Comparison of ENCODE assay signal across 22 cellular contexts in genomic region chr16:46803373-46803772, GRCh38. TPM values are rescaled to one million over a fixed set of nuclear protein-coding genes. Genes with fewer than 3 reads are reported as not detected.
"Had no signal": no experiment of that assay in that cellular context is flagged by ENCODE, and none has a peak within 500 bp of the region (broad histone marks: within the 10 kb centered on the region; RNA-seq: fewer than 3 reads in every experiment).

No MANE protein-coding gene starts in this region.

- ATAC-seq: activated CD4-positive, alpha-beta T cell treated with anti-CD3 and anti-CD28 coated beads for 36 hours; activated T-cell treated with anti-CD3 and anti-CD28 coated beads, Interleukin-2, amount 50 U/mL, for 4 hours; foreskin keratinocyte; left lobe of liver had no signal

- H3K27ac ChIP-seq: foreskin keratinocyte, right atrium auricular region, tibial nerve, uterus had no signal

- H3K27me3 Mint-ChIP-seq: activated CD4-positive, alpha-beta memory T cell treated with anti-CD3 and anti-CD28 coated beads for 36 hours; activated CD4-positive, alpha-beta T cell treated with anti-CD3 and anti-CD28 coated beads for 36 hours; activated naive CD4-positive, alpha-beta T cell treated with anti-CD3 and anti-CD28 coated beads, Interleukin-2, amount 50 U/mL, for 24 hours; progenitor cell of endocrine pancreas; stimulated activated naive CD8-positive, alpha-beta T cell treated with anti-CD3 and anti-CD28 coated beads, Interleukin-15, Interleukin-2, amounts not matched to agents 100 ng/mL and 50 ng/mL, for 24 hours had no signal

- DNase-seq: activated CD4-positive, alpha-beta memory T cell treated with anti-CD3 and anti-CD28 coated beads for 36 hours; activated CD4-positive, alpha-beta T cell treated with anti-CD3 and anti-CD28 coated beads for 36 hours; activated effector memory CD4-positive, alpha-beta T cell treated with anti-CD3 and anti-CD28 coated beads, Interleukin-2, amount 50 U/mL, for 16 hours; activated T-cell treated with anti-CD3 and anti-CD28 coated beads, Interleukin-2, amount 50 U/mL, for 4 hours; dermis blood vessel endothelial cell; foreskin keratinocyte; glutamatergic neuron; hippocampal formation; stimulated activated CD4-positive, alpha-beta T cell treated with anti-CD3 and anti-CD28 coated beads, Interleukin-2, amount 100 ng/mL, for 24 hours; uterus had no signal

- H3K4me1 ChIP-seq: foreskin keratinocyte, right atrium auricular region, tibial nerve, uterus had no signal

- H3K4me3 Mint-ChIP-seq: activated CD4-positive, alpha-beta memory T cell treated with anti-CD3 and anti-CD28 coated beads for 36 hours; activated CD4-positive, alpha-beta T cell treated with anti-CD3 and anti-CD28 coated beads for 36 hours; activated naive CD4-positive, alpha-beta T cell treated with anti-CD3 and anti-CD28 coated beads, Interleukin-2, amount 50 U/mL, for 24 hours; activated T-cell treated with anti-CD3 and anti-CD28 coated beads, Interleukin-2, amount 50 U/mL, for 4 hours; stimulated activated naive CD8-positive, alpha-beta T cell treated with anti-CD3 and anti-CD28 coated beads, Interleukin-15, Interleukin-2, amounts not matched to agents 100 ng/mL and 50 ng/mL, for 24 hours; T-helper 2 cell treated with Interferon-gamma antibody and Interleukin-4, amounts not matched to agents 5 μg/mL and 100 μg/mL, for 36 hours had no signal

- H3K9me3 Mint-ChIP-seq: activated CD4-positive, alpha-beta memory T cell treated with anti-CD3 and anti-CD28 coated beads for 36 hours; activated naive CD4-positive, alpha-beta T cell treated with anti-CD3 and anti-CD28 coated beads, Interleukin-2, amount 50 U/mL, for 24 hours; activated T-cell treated with anti-CD3 and anti-CD28 coated beads, Interleukin-2, amount 50 U/mL, for 4 hours; stimulated activated naive CD8-positive, alpha-beta T cell treated with anti-CD3 and anti-CD28 coated beads, Interleukin-15, Interleukin-2, amounts not matched to agents 100 ng/mL and 50 ng/mL, for 24 hours; T-helper 2 cell treated with Interferon-gamma antibody and Interleukin-4, amounts not matched to agents 5 μg/mL and 100 μg/mL, for 36 hours had no signal

- FAIRE-seq: astrocyte, bronchial epithelial cell, keratinocyte had no signal

- H3K27me3 ChIP-seq: foreskin keratinocyte, right atrium auricular region, tibial nerve, uterus had no signal

- H3K4me3 ChIP-seq: lung, right atrium auricular region, tibial nerve, uterus had no signal

- H3K27ac Mint-ChIP-seq: activated CD4-positive, alpha-beta memory T cell treated with anti-CD3 and anti-CD28 coated beads for 36 hours; progenitor cell of endocrine pancreas; stimulated activated naive CD8-positive, alpha-beta T cell treated with anti-CD3 and anti-CD28 coated beads, Interleukin-15, Interleukin-2, amounts not matched to agents 100 ng/mL and 50 ng/mL, for 24 hours; T-helper 2 cell treated with Interferon-gamma antibody and Interleukin-4, amounts not matched to agents 5 μg/mL and 100 μg/mL, for 36 hours had no signal

- H3K36me3 ChIP-seq: right atrium auricular region, tibial nerve, uterus had no signal

- H3K9me3 ChIP-seq: right atrium auricular region, tibial nerve, uterus had no signal

RNA-seq across cellular contexts. Expression of gene MYLK3, which starts 55.2 kb away (rescaled TPM):
- total RNA-seq: epithelial cell of proximal tubule had no signal
- polyA plus RNA-seq: foreskin keratinocyte had no signal
